In genomic region chr3:24857945-24858344, GRCh38 we compare ENCODE assay signal across 1 cellular context.
TF ChIP-seq lines count a peak whose summit lies in the region.

No MANE protein-coding gene starts in this region.

TF ChIP-seq in HepG2, 621 proteins besides CTCF, POLR2A, EP300 and RAD21 (continued from another document):
- TF ChIP-seq ZBTB40 (IDR thresholded peaks at IDR 0.05) = no peak
- TF ChIP-seq ZBTB40 (CRISPR knock-in tag; IDR thresholded peaks at IDR 0.05) = no peak
- no peak for TF ChIP-seq AGO1 (IDR thresholded peaks at IDR 0.05; ENCODE audit: low read depth, low read length, poor library complexity, severe bottlenecking)
- TF ChIP-seq STAT5B (CRISPR knock-in tag; IDR thresholded peaks at IDR 0.05) = no peak
- TF ChIP-seq MAFF (IDR thresholded peaks at IDR 0.05; ENCODE audit: low read depth, low read length) = peak; percentile 83
- no peak for TF ChIP-seq SIX1 (CRISPR knock-in tag; IDR thresholded peaks at IDR 0.05; ENCODE audit: borderline replicate concordance)
- TF ChIP-seq ZNF101 (CRISPR knock-in tag; IDR thresholded peaks at IDR 0.05; ENCODE audit: borderline replicate concordance, low read depth) = no peak
- TF ChIP-seq ZNF343 (CRISPR knock-in tag; IDR thresholded peaks at IDR 0.05) = no peak
- peak; percentile 78 to 91 for TF ChIP-seq MAFK (conservative IDR thresholded peaks at IDR 0.05 in 1 of 2, IDR thresholded peaks at IDR 0.05 in 1 of 2; ENCODE audit: low read length in 2 of 2)
- no peak for TF ChIP-seq RFX3 (CRISPR knock-in tag; IDR thresholded peaks at IDR 0.05)
